In the genomic region with DNA sequence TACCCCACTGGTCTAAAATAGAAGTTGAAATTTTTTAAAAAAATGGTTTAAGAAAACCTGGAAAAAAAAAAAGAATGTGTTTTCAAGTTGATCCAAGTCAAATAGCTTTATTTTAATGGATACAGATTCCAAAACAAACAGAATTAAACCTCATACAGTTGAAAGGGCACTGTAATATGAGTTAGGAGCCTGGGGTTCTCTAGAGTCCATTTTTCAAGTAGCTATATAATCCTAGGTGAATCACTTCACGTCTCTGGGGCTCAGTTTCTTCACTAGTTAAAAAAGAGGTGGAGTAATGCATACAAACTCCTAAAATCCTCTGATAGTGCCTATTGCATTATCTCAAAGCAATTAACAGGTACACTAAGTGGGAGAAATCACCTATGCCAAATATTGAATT, we compare ENCODE assay signal across 22 cellular contexts.
"Had no signal": no experiment of that assay in that cellular context is flagged by ENCODE, and none has a peak within 500 bp of the region (broad histone marks: within the 10 kb centered on the region; RNA-seq: fewer than 3 reads in every experiment).

No MANE protein-coding gene starts in this region.

- H3K9me3 ChIP-seq: gastrocnemius medialis, prostate gland, thyroid gland had no signal

- H3K4me3 ChIP-seq: dorsolateral prefrontal cortex, gastrocnemius medialis, neural progenitor cell, prostate gland, skin epidermis, thyroid gland had no signal

- H3K9ac ChIP-seq: neural progenitor cell had no signal

- H3K4me2 ChIP-seq: neural progenitor cell had no signal

- H3K27ac ChIP-seq: dorsolateral prefrontal cortex, gastrocnemius medialis, neural progenitor cell had no signal

- H3K4me1 ChIP-seq: gastrocnemius medialis, neural progenitor cell, prostate gland had no signal

- ATAC-seq: activated CD8-positive, alpha-beta memory T cell treated with anti-CD3 and anti-CD28 coated beads, Interleukin-2, amount 10 ng/mL, durations not matched to agents 7 days and 5 days; gastrocnemius medialis; naive thymus-derived CD4-positive, alpha-beta T cell; right cardiac atrium; stimulated activated naive B cell treated with anti-CD40 and anti-IgM and Interleukin-4, amounts not matched to agents 10 μg/mL and 1 μg/mL and 100 μg/mL, for 72 hours had no signal

- H2AFZ ChIP-seq: neural progenitor cell had no signal

- H3K36me3 ChIP-seq: gastrocnemius medialis, neural progenitor cell, prostate gland, thyroid gland had no signal

- H3K27me3 ChIP-seq: gastrocnemius medialis, neural progenitor cell, thyroid gland had no signal

- FAIRE-seq: urothelium cell line had no signal

- DNase-seq: activated CD4-positive, alpha-beta memory T cell treated with anti-CD3 and anti-CD28 coated beads, Interleukin-2, amount 10 ng/mL, durations not matched to agents 7 days and 5 days; activated CD4-positive, alpha-beta T cell treated with anti-CD3 and anti-CD28 coated beads for 48 hours; activated CD4-positive, CD25-positive, alpha-beta regulatory T cell; activated CD8-positive, alpha-beta memory T cell treated with anti-CD3 and anti-CD28 coated beads, Interleukin-2, amount 10 ng/mL, durations not matched to agents 7 days and 5 days; amniotic stem cell; caudate nucleus; dorsolateral prefrontal cortex; gastrocnemius medialis; head of caudate nucleus; kidney glomerular epithelial cell; mesendoderm; naive thymus-derived CD4-positive, alpha-beta T cell; right cardiac atrium; stimulated activated CD4-positive, alpha-beta T cell treated with anti-CD3 and anti-CD28 coated beads, Interleukin-4, amount 100 ng/mL, for 4 hours; stimulated activated naive B cell treated with anti-CD40 and anti-IgM and Interleukin-4, amounts not matched to agents 10 μg/mL and 1 μg/mL and 100 μg/mL, for 72 hours; T-helper 1 cell; T-helper 9 cell had no signal
